In the genomic region with DNA sequence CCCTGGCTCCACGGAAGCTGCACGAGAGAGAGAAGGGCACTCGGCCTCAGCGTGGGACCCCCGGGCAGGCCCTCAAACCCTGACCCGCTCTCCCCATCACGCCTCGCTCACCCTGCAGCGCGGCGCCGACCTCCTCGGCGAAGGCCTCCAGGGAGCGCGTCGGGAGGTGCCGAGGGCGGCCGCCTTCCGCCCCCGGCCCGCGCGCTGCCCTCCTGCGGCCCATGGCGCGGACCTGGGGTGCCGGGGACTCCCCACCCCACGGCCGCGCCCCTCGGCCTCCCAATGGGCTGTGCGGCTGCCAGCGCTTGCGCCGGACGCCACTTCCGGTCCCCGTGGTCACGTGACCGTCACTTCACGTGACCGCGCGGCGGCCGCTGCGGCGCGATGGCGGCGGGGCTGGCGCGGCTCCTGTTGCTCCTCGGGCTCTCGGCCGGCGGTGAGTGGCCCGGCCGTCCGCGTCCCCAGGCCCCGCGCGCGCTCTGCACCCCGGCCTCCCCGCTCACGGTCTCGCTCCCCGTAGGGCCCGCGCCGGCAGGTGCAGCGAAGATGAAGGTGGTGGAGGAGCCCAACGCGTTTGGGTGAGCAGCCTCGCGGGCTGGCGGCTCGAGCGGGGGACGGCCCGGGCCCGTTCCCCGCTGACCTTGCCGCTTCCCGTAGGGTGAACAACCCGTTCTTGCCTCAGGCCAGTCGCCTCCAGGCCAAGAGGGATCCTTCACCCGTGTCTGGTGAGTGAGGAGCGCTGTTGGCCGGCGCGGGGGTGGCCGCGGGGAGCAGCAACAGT, we compare ENCODE assay signal across 9 cellular contexts. TPM values are rescaled to one million over a fixed set of nuclear protein-coding genes. Genes with fewer than 3 reads are reported as not detected.
A peak's percentile ranks its signal among the peaks of the same experiment; 100 is the strongest.
DNase-seq lines count a peak whose midpoint lies in the region; ATAC-seq, FAIRE-seq and TF ChIP-seq lines count a peak whose summit lies in the region.
"Had no signal": no experiment of that assay in that cellular context is flagged by ENCODE, and none has a peak within 500 bp of the region (broad histone marks: within the 10 kb centered on the region; RNA-seq: fewer than 3 reads in every experiment).

A gene (plus strand): TSS at position 350 of the 781 bp plus-strand sequence. CDS start 35 bp downstream, at position 385.
A gene (minus strand): TSS at position 297 of the 781 bp plus-strand sequence. CDS start 74 bp downstream, at position 223.

- H3K4me3 ChIP-seq in BJ (ENCODE audit: low read depth, low read length) (peak within 1 kb of the TSS; percentile 71), H1 (ENCODE audit: extremely low read depth in 1 of 4, insufficient read depth in 2 of 4, low read depth in 3 of 4, low read length in 4 of 4) (peak within 1 kb of the TSS; percentile 74 to 97 (median 88)), mesendoderm (ENCODE audit: low read length) (peak within 1 kb of the TSS; percentile 91)

- TF ChIP-seq RAD21 in H1 (IDR thresholded peaks at IDR 0.05 in 1 of 2, conservative IDR thresholded peaks at IDR 0.05 in 1 of 2; ENCODE audit: low read depth in 2 of 2, low read length in 2 of 2), result peak in 1 of 2 experiments; percentile 25; a peak in 1 of 4 replicates

- H3K27me3 ChIP-seq in BJ (ENCODE audit: control insufficient read depth, insufficient read depth, low read length) (no peaks in the 10 kb centered on the region), H1 (replicated peaks in 1 of 4; ENCODE audit: control insufficient read depth in 3 of 4, extremely low read depth in 1 of 4, insufficient read depth in 3 of 4, low read length in 3 of 4) (no peaks in the 10 kb centered on the region; a peak in 1 of 7 replicates), mesendoderm (ENCODE audit: insufficient read depth, low read length, poor library complexity) (no peaks in the 10 kb centered on the region)

- no peak within 1 kb of the TSS for H2BK120ac ChIP-seq in H1 (replicated peaks; ENCODE audit: low read depth, low read length)
- H2BK120ac ChIP-seq in mesendoderm (ENCODE audit: low read depth, low read length), result no peak within 1 kb of the TSS

- H4K20me1 ChIP-seq in H1 (replicated peaks in 1 of 2; ENCODE audit: control insufficient read depth in 1 of 2, insufficient read depth in 2 of 2, low read length in 2 of 2), result peaks cover 0 to 16% of the 10 kb centered on the region in 2 experiments

- no peak within 1 kb of the TSS for H2BK15ac ChIP-seq in H1 (ENCODE audit: low read length)
- no peak within 1 kb of the TSS for H2BK15ac ChIP-seq in mesendoderm (replicated peaks; ENCODE audit: low read depth)

- no peak within 1 kb of the TSS for H2BK20ac ChIP-seq in H1 (ENCODE audit: low read length)

- CTCF ChIA-PET in BJ (lab: Yijun Ruan, JAX), result interaction anchor here (1.5 kb wide), 1 partner anchor 12 kb away, joined by 10 read pairs; no protein-coding TSS in a partner anchor
- CTCF ChIA-PET in H1 (lab: Charles Lee; ENCODE audit: partially characterized antibody), result interaction anchor here (7.1 to 11.1 kb wide), 2 partner anchors 15 to 20 kb away, joined by 43 to 52 read pairs; a partner anchor contains a TSS

- H3K56ac ChIP-seq in H1 (replicated peaks; ENCODE audit: insufficient read length, low read depth, low read length), result no peak within 1 kb of the TSS
- H3K56ac ChIP-seq in mesendoderm (ENCODE audit: low read length), result peak within 1 kb of the TSS; percentile 94

- H3K27ac ChIP-seq in H1 (ENCODE audit: low read depth, low read length), result peak within 1 kb of the TSS; percentile 68; the same call in 1 of the 2 replicates
- no peak within 1 kb of the TSS for H3K27ac ChIP-seq in mesendoderm (ENCODE audit: low read depth, low read length)

- H3K79me1 ChIP-seq in H1 (ENCODE audit: low read depth, low read length) (peaks cover 22% of the 10 kb centered on the region), mesendoderm (ENCODE audit: low read length) (peaks cover 18% of the 10 kb centered on the region)

- WGBS in H1 (ENCODE audit: extremely low coverage in 1 of 2, insufficient coverage in 1 of 2, insufficient read length in 1 of 2, insufficient replicate concordance in 2 of 2, low coverage in 1 of 2, low lambda C conversion rate in 2 of 2, missing lambda C conversion rate in 1 of 2), 2 experiments, result 8% methylated on average over 47 of the region's 98 CpGs; no CpG with 5 or more reads in 1 of the 2 experiments
- WGBS in mesendoderm (ENCODE audit: extremely low coverage, insufficient coverage, low lambda C conversion rate), result no CpG with 5 or more reads among the region's 98 CpGs

- H3K4me1 ChIP-seq in H1 (replicated peaks in 1 of 4; ENCODE audit: control insufficient read depth in 3 of 4, insufficient read depth in 4 of 4, low read length in 3 of 4) (peaks cover 0 to 7% (median 4%) of the 10 kb centered on the region in 4 experiments; a peak in 3 of 7 replicates), mesendoderm (ENCODE audit: control insufficient read depth, low read depth, low read length) (peaks cover 2% of the 10 kb centered on the region)

- no peak within 1 kb of the TSS for H2AFZ ChIP-seq in H1 (ENCODE audit: low read length)

- H4K5ac ChIP-seq in H1 (ENCODE audit: insufficient read length, low read depth, low read length), result no peak within 1 kb of the TSS
- H4K5ac ChIP-seq in mesendoderm (ENCODE audit: low read length), result no peak within 1 kb of the TSS

- peak within 1 kb of the TSS; percentile 91 for H3K4ac ChIP-seq in H1 (replicated peaks; ENCODE audit: insufficient read length, low read depth, low read length)
- peak within 1 kb of the TSS; percentile 38 for H3K4ac ChIP-seq in mesendoderm (ENCODE audit: low read depth, low read length)

- peak; percentile 69 for ATAC-seq in GM19035 (IDR thresholded peaks at IDR 0.05; ENCODE audit: unreplicated experiment)
- ATAC-seq in HG03354 (IDR thresholded peaks at IDR 0.05; ENCODE audit: poor library complexity, severe bottlenecking, unreplicated experiment), result peak; percentile 76

- H3K79me2 ChIP-seq in H1 (ENCODE audit: control insufficient read depth in 1 of 2, insufficient read depth in 2 of 2, low read length in 2 of 2) (peaks cover 0 to 49% of the 10 kb centered on the region in 2 experiments; a peak in 2 of 4 replicates), mesendoderm (ENCODE audit: control insufficient read depth, insufficient read depth, low read length) (peaks cover 16% of the 10 kb centered on the region)

- H3K23me2 ChIP-seq in H1 (ENCODE audit: low read depth, low read length), result peaks cover 14% of the 10 kb centered on the region

- H4K8ac ChIP-seq in H1 (ENCODE audit: extremely low read depth, insufficient read depth, low read length), result peak within 1 kb of the TSS; percentile 99
- H4K8ac ChIP-seq in mesendoderm (ENCODE audit: low read depth, low read length), result peak within 1 kb of the TSS; percentile 59

- POLR2A ChIA-PET in BJ (lab: Charles Lee) (no interaction called here), H1 (lab: Charles Lee; ENCODE audit: partially characterized antibody) (interaction anchor here (1.3 kb wide), 1 partner anchor 10 kb away, joined by 5 read pairs; no protein-coding TSS in a partner anchor)

- H3K36me3 ChIP-seq in BJ (ENCODE audit: control insufficient read depth, insufficient read depth, low read length) (peaks cover 16% of the 10 kb centered on the region), H1 (ENCODE audit: control insufficient read depth in 2 of 4, insufficient read depth in 4 of 4, low read length in 3 of 4) (peaks cover 4 to 9% (median 5%) of the 10 kb centered on the region in 4 experiments; a peak in 4 of 8 replicates), mesendoderm (ENCODE audit: control insufficient read depth, insufficient read depth, low read length) (no peaks in the 10 kb centered on the region)

- no peak within 1 kb of the TSS for H3K14ac ChIP-seq in H1 (ENCODE audit: insufficient read length)

- TF ChIP-seq POLR2A in H1 (IDR thresholded peaks at IDR 0.05; ENCODE audit: control extremely low read depth in 1 of 2, low read depth in 2 of 2, low read length in 2 of 2), result peak in 1 of 2 experiments; percentile 87; a peak in 2 of 3 replicates

- H2BK5ac ChIP-seq in H1 (ENCODE audit: low read depth, low read length) (0 out of 2 replicates have a peak within 1 kb of the TSS, but pooled peaks have one; percentile 16), mesendoderm (ENCODE audit: low read length) (no peak within 1 kb of the TSS)

- TF ChIP-seq EP300 in H1 (IDR thresholded peaks at IDR 0.05; ENCODE audit: borderline replicate concordance in 1 of 2, low read depth in 2 of 2, low read length in 2 of 2), result peak in 1 of 2 experiments; percentile 93; a peak in 2 of 3 replicates

- H4K91ac ChIP-seq in H1 (replicated peaks; ENCODE audit: insufficient read length, low read length), result peak within 1 kb of the TSS; percentile 3

- H3K23ac ChIP-seq in H1 (ENCODE audit: insufficient read length), result no peak within 1 kb of the TSS
- H3K23ac ChIP-seq in mesendoderm (ENCODE audit: low read length), result peak within 1 kb of the TSS; percentile 45

- TF ChIP-seq CTCF in BJ (IDR thresholded peaks at IDR 0.05; ENCODE audit: insufficient read depth, low read depth, low read length), result no peak
- no peak for TF ChIP-seq CTCF in H1 (IDR thresholded peaks at IDR 0.05; ENCODE audit: control extremely low read depth in 1 of 3, insufficient read depth in 1 of 3, low read depth in 1 of 3, low read length in 3 of 3)

- peak within 1 kb of the TSS; percentile 58 to 77 (median 73) for H3K9ac ChIP-seq in H1 (replicated peaks in 1 of 4; ENCODE audit: extremely low read depth in 1 of 4, low read depth in 3 of 4, low read length in 3 of 4)
- peak within 1 kb of the TSS; percentile 86 for H3K9ac ChIP-seq in mesendoderm (ENCODE audit: low read length)

- no peak within 1 kb of the TSS for H2BK12ac ChIP-seq in H1 (ENCODE audit: low read depth, low read length)

- FAIRE-seq in H1 (lab: Jason Lieb, UNC), result no peak
- FAIRE-seq: islet of Langerhans had no signal

- H3K18ac ChIP-seq in H1 (ENCODE audit: extremely low read depth, low read length) (peak within 1 kb of the TSS; percentile 32; the same call in 1 of the 2 replicates), mesendoderm (ENCODE audit: low read length) (peak within 1 kb of the TSS; percentile 6)

- DNase-seq in BJ (ENCODE audit: low read depth) (peak; percentile 10), NCI-H82 treated with DMSO at 0.1 percent for 48 hours (lab: John Stamatoyannopoulos, UW; ENCODE audit: unreplicated experiment) (peak; percentile 2), H1 (ENCODE audit: low read depth in 1 of 2, low spot score in 2 of 2) (peak; percentile 53 to 89), mesendoderm (peak; percentile 88)
- DNase-seq in activated CD8-positive, alpha-beta memory T cell treated with anti-CD3 and anti-CD28 coated beads for 48 hours (ENCODE audit: low read depth in 2 of 3, low spot score in 2 of 3), result peak; percentile 69 to 88 (median 73)
- DNase-seq in stimulated activated CD8-positive, alpha-beta memory T cell treated with anti-CD3 and anti-CD28 coated beads, Interleukin-12 subunit alpha, Interleukin-12 subunit beta, amount 100 ng/mL, for 24 hours (ENCODE audit: extremely low read depth), result peak; percentile 69

- no peak within 1 kb of the TSS for H2AK5ac ChIP-seq in H1 (ENCODE audit: low read depth, low read length)
- peak within 1 kb of the TSS; percentile 32 for H2AK5ac ChIP-seq in mesendoderm (ENCODE audit: low read length)

- no peaks in the 10 kb centered on the region for H3K9me3 ChIP-seq in H1 (ENCODE audit: insufficient read depth in 2 of 2, low read depth in 1 of 2, low read length in 1 of 2)

- H3K4me2 ChIP-seq in H1 (ENCODE audit: insufficient read depth in 1 of 2, low read depth in 2 of 2, low read length in 2 of 2) (peak within 1 kb of the TSS; percentile 88 to 99), mesendoderm (ENCODE audit: low read length) (peak within 1 kb of the TSS; percentile 93)

RNA-seq across cellular contexts. Expression of the first gene that starts in this region (rescaled TPM):
- polyA plus RNA-seq in BJ (2011; rRNA removed) (74.1 and 113 TPM in 2 replicates), H1 (2011; rRNA removed) (51.2 and 73.3 TPM in 2 replicates)
- polyA minus RNA-seq in BJ (2011; rRNA and poly(A)+ RNA removed), result 29.4 and 36.8 TPM in 2 replicates
- 25.2 and 26.2 TPM in 2 replicates for total RNA-seq in H1 (2021; fragmentation: NEBNext Ultra II Directional; extraction: Animal tissue kit (Norgen Biotek cat#: 25700))
- polyA plus RNA-seq in H1 (2011; cell fraction: cytosol; rRNA removed), result 45.7 TPM
- polyA plus RNA-seq in H1 (2011; cell fraction: nucleus; rRNA removed), result 73.3 TPM
- polyA plus RNA-seq in H1 (2012, experiment 1 of 2), result 21.7 to 30.2 TPM (median 28.6 TPM) in 4 replicates
- polyA plus RNA-seq in H1 (2012, experiment 2 of 2), result 17.9 TPM
- 22.1 TPM for polyA plus RNA-seq in H1 (2013, experiment 1 of 2)
- polyA plus RNA-seq in H1 (2013, experiment 2 of 2), result 23.7 TPM
- 9.9 and 10.5 TPM in 2 replicates for polyA minus RNA-seq in H1 (2011; rRNA and poly(A)+ RNA removed)
- polyA minus RNA-seq in H1 (2011; cell fraction: cytosol; rRNA and poly(A)+ RNA removed), result 9.3 TPM
- polyA minus RNA-seq in H1 (2011; cell fraction: nucleus; rRNA and poly(A)+ RNA removed), result 13.4 TPM
- 10.4 TPM for polyA plus RNA-seq in mesendoderm (2013, experiment 1 of 2)
- polyA plus RNA-seq in mesendoderm (2013, experiment 2 of 2), result 10.1 TPM

RNA-seq across cellular contexts. Expression of the second gene that starts in this region (rescaled TPM):
- 43.1 and 52.3 TPM in 2 replicates for polyA plus RNA-seq in BJ (2011; rRNA removed)
- polyA minus RNA-seq in BJ (2011; rRNA and poly(A)+ RNA removed), result 18.9 and 22.7 TPM in 2 replicates
- total RNA-seq in H1 (2021; fragmentation: NEBNext Ultra II Directional; extraction: Animal tissue kit (Norgen Biotek cat#: 25700)), result 45.9 and 52.3 TPM in 2 replicates
- 43.1 and 66.0 TPM in 2 replicates for polyA plus RNA-seq in H1 (2011; rRNA removed)
- 60.3 TPM for polyA plus RNA-seq in H1 (2011; cell fraction: cytosol; rRNA removed)
- polyA plus RNA-seq in H1 (2011; cell fraction: nucleus; rRNA removed), result 46.0 TPM
- 31.8 to 57.4 TPM (median 53.2 TPM) in 4 replicates for polyA plus RNA-seq in H1 (2012, experiment 1 of 2)
- polyA plus RNA-seq in H1 (2012, experiment 2 of 2), result 37.5 TPM
- 25.0 TPM for polyA plus RNA-seq in H1 (2013, experiment 1 of 2)
- polyA plus RNA-seq in H1 (2013, experiment 2 of 2), result 26.0 TPM
- 10.2 and 10.8 TPM in 2 replicates for polyA minus RNA-seq in H1 (2011; rRNA and poly(A)+ RNA removed)
- 31.2 TPM for polyA minus RNA-seq in H1 (2011; cell fraction: cytosol; rRNA and poly(A)+ RNA removed)
- polyA minus RNA-seq in H1 (2011; cell fraction: nucleus; rRNA and poly(A)+ RNA removed), result 19.7 TPM
- polyA plus RNA-seq in mesendoderm (2013, experiment 1 of 2), result 34.0 TPM
- polyA plus RNA-seq in mesendoderm (2013, experiment 2 of 2), result 35.7 TPM

Comparison
In these comparisons a context has a peak if more than half of its experiments do, and no peak if none do; other contexts are left out.
1. DNase-seq: peak in every context shown above with its lines; median percentile 88 in mesendoderm; 73 in activated CD8-positive, alpha-beta memory T cell treated with anti-CD3 and anti-CD28 coated beads for 48 hours; 71 in H1; 69 in stimulated activated CD8-positive, alpha-beta memory T cell treated with anti-CD3 and anti-CD28 coated beads, Interleukin-12 subunit alpha, Interleukin-12 subunit beta, amount 100 ng/mL, for 24 hours; 10 in BJ; 2 in NCI-H82 treated with DMSO at 0.1 percent for 48 hours.